9 cellular contexts compared by ENCODE assay signal in the genomic region with DNA sequence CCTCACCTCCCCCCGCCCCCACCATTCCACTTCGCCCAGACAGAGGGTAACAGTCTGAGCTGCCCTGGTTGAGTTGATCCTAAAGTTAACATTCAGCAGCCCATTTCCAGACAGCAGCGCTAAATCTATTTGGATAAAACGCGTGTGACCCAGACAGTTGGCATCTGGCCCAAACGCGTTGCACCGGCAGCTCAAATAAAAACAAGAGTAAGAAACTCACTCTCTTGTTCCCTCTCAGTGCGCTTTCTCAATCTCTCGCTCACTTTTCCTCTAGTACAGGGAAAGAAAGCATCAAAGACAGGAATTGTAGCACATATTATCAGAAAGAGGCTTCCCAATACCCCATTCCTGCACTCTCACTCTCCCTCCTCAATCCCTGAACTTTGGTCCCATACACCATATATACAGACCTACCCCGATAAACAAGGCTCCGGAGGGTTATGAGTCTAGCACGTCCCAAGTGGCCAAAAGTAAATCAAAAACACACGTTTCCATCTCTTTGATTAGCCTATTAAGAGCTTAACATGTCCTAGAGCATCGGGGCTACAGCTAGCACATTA. TPM values are rescaled to one million over a fixed set of nuclear protein-coding genes. Genes with fewer than 3 reads are reported as not detected.
DNase-seq lines count a peak whose midpoint lies in the region; ATAC-seq and TF ChIP-seq lines count a peak whose summit lies in the region.
"Had no signal": no experiment of that assay in that cellular context is flagged by ENCODE, and none has a peak within 500 bp of the region (broad histone marks: within the 10 kb centered on the region; RNA-seq: fewer than 3 reads in every experiment).

No MANE protein-coding gene starts in this region.

- DNase-seq in NCI-H1417 (lab: John Stamatoyannopoulos, UW) (peak in 2 of 3 experiments; percentile 13 to 60), NCI-H1417 treated with DMSO at 0.1 percent for 48 hours (lab: John Stamatoyannopoulos, UW) (no peak), RWPE1 (ENCODE audit: low spot score) (peak; percentile 26), MCF 10A (ENCODE audit: unreplicated experiment) (peak; percentile 74)

- H3K4me1 ChIP-seq in iPS-20b (ENCODE audit: insufficient read depth, low read length) (peaks cover 25% of the 10 kb centered on the region; the same call in 1 of the 2 replicates), skeletal muscle tissue (ENCODE audit: control insufficient read depth in 3 of 3, insufficient read depth in 3 of 3, low read length in 3 of 3) (peaks cover 3 to 14% (median 8%) of the 10 kb centered on the region in 3 donors)

- H3K27me3 Mint-ChIP-seq in MCF 10A (ENCODE audit: insufficient read depth, unreplicated experiment), result no peaks in the 10 kb centered on the region

- H3K9me3 Mint-ChIP-seq in MCF 10A (ENCODE audit: unreplicated experiment), result no peaks in the 10 kb centered on the region

- peak overlapping the region; percentile 66; the same call in 1 of the 2 replicates for H3K9ac ChIP-seq in iPS-20b (ENCODE audit: low read depth, low read length)
- H3K9ac ChIP-seq in skeletal muscle tissue (ENCODE audit: low read depth in 1 of 3, low read length in 3 of 3), result peak overlapping the region; percentile 61 to 73 (median 65)

- peaks cover 10% of the 10 kb centered on the region for H3K4me1 Mint-ChIP-seq in MCF 10A (ENCODE audit: insufficient read depth, unreplicated experiment)

- H3K27ac Mint-ChIP-seq in MCF 10A (ENCODE audit: low read depth, unreplicated experiment), result no peak overlapping the region

- H3K36me3 ChIP-seq in iPS-20b (ENCODE audit: insufficient read depth, low read depth, low read length) (no peaks in the 10 kb centered on the region), skeletal muscle tissue (ENCODE audit: control insufficient read depth in 3 of 3, insufficient read depth in 3 of 3, low read length in 3 of 3) (no peaks in the 10 kb centered on the region)

- intact Hi-C loops in MCF 10A (cut with micrococcal nuclease), result loop anchor here (5.0 kb wide), 2 partner anchors 273 to 403 kb away; no protein-coding TSS in a partner anchor

- H3K9me3 ChIP-seq in iPS-20b (ENCODE audit: insufficient read depth, low read depth, low read length) (no peaks in the 10 kb centered on the region), skeletal muscle tissue (ENCODE audit: control insufficient read depth in 3 of 3, low read length in 3 of 3) (no peaks in the 10 kb centered on the region)

- H3K4me3 ChIP-seq in iPS-20b (ENCODE audit: low read length) (peak overlapping the region; percentile 80), skeletal muscle tissue (ENCODE audit: low read length in 3 of 3) (peak overlapping the region; percentile 69 to 83 (median 70))

- BruUV-seq in MCF 10A (replicated peaks; lab: Mats Ljungman, UMichigan), result TSS peak; percentile 38

- H3K4me3 Mint-ChIP-seq in MCF 10A (ENCODE audit: unreplicated experiment), result no peak overlapping the region

- peak; percentile 35 for ATAC-seq in HG03354 (IDR thresholded peaks at IDR 0.05; ENCODE audit: poor library complexity, severe bottlenecking, unreplicated experiment)
- ATAC-seq in HG02970 (IDR thresholded peaks at IDR 0.05; ENCODE audit: low FRiP score, unreplicated experiment), result no peak

- POLR2A ChIA-PET in RWPE1 (lab: Yijun Ruan, JAX; ENCODE audit: low non-redundant PET), result no interaction called here
- POLR2A ChIA-PET in MCF 10A (lab: Yijun Ruan, JAX), result interaction anchor here (0.6 to 4.0 kb wide), 10 partner anchors 9 to 712 kb away, joined by 3 to 26 read pairs (median 5); a partner anchor contains a TSS

- peaks cover 6% of the 10 kb centered on the region for H3K36me3 Mint-ChIP-seq in MCF 10A (ENCODE audit: insufficient read depth, unreplicated experiment)

- no peak for TF ChIP-seq CTCF in RWPE1 (conservative IDR thresholded peaks at IDR 0.05; ENCODE audit: low read depth)
- no peak for TF ChIP-seq CTCF in MCF 10A (IDR thresholded peaks at IDR 0.05; ENCODE audit: unreplicated experiment)

- H3K27me3 ChIP-seq in iPS-20b (ENCODE audit: insufficient read depth, low read length) (peaks cover 16% of the 10 kb centered on the region; the same call in 1 of the 2 replicates), skeletal muscle tissue (ENCODE audit: control insufficient read depth in 3 of 3, insufficient read depth in 3 of 3, low read length in 3 of 3) (no peaks in the 10 kb centered on the region)

- H3K27ac ChIP-seq in RWPE1 (peak overlapping the region; percentile 62), iPS-20b (ENCODE audit: low read length) (no peak overlapping the region), skeletal muscle tissue (ENCODE audit: low read depth, low read length) (peak overlapping the region; percentile 50)
- H3K27ac ChIP-seq: C4-2B had no signal

- CTCF ChIA-PET in RWPE1 (lab: Yijun Ruan, JAX) (no interaction called here), MCF 10A (lab: Yijun Ruan, JAX) (interaction anchor here (0.6 to 10.1 kb wide), 6 partner anchors 45 to 697 kb away, joined by 3 to 143 read pairs (median 4); no protein-coding TSS in a partner anchor)

RNA-seq across cellular contexts. Expression of a gene that starts 1.3 kb away (rescaled TPM):
- total RNA-seq in MCF 10A (2022), result 17.8 and 19.5 TPM in 2 replicates
- 2.6 TPM for total RNA-seq in skeletal muscle tissue
